In genomic region chr5:177369913-177370487, GRCh38 we compare ENCODE assay signal across 10 cellular contexts. TPM values are rescaled to one million over a fixed set of nuclear protein-coding genes. Genes with fewer than 3 reads are reported as not detected.
DNase-seq lines count a peak whose midpoint lies in the region; TF ChIP-seq lines count a peak whose summit lies in the region.
"Had no signal": no experiment of that assay in that cellular context is flagged by ENCODE, and none has a peak within 500 bp of the region (broad histone marks: within the 10 kb centered on the region; RNA-seq: fewer than 3 reads in every experiment).

No MANE protein-coding gene starts in this region.

- H2AK5ac ChIP-seq in trophoblast cell (ENCODE audit: low read length) = no peak overlapping the region

- H3K4me3 ChIP-seq in DOHH2 (ENCODE audit: low read length) (no peak overlapping the region), Peyer's patch (no peak overlapping the region), endodermal cell (ENCODE audit: low read length) (no peak overlapping the region), trophoblast cell (ENCODE audit: low read depth, low read length) (no peak overlapping the region)

- H3K4me1 Mint-ChIP-seq in endodermal cell = peaks cover 21% of the 10 kb centered on the region

- no peak overlapping the region for H2BK12ac ChIP-seq in trophoblast cell (ENCODE audit: low read length)

- 0 out of 2 replicates have a peak, but pooled peaks cover 2% of the 10 kb centered on the region for H4K20me1 ChIP-seq in DOHH2 (ENCODE audit: control insufficient read depth, insufficient read depth, low read depth, low read length)

- H3K27ac Mint-ChIP-seq in endodermal cell = peak overlapping the region; percentile 52

- H3K18ac ChIP-seq in trophoblast cell (ENCODE audit: low read length) = no peak overlapping the region

- H3K27me3 Mint-ChIP-seq in endodermal cell (ENCODE audit: insufficient read depth) = peaks cover 21% of the 10 kb centered on the region

- peaks cover 14% of the 10 kb centered on the region for H3K79me1 ChIP-seq in trophoblast cell (ENCODE audit: low read length)

- H3K9ac ChIP-seq in endodermal cell (ENCODE audit: extremely low read depth, low read length, poor library complexity, severe bottlenecking) (no peak overlapping the region), trophoblast cell (ENCODE audit: low read length) (no peak overlapping the region)

- TF ChIP-seq POLR2A in Peyer's patch (IDR thresholded peaks at IDR 0.05) = no peak

- no peak overlapping the region for H3K4ac ChIP-seq in trophoblast cell (ENCODE audit: low read depth, low read length)

- H3K4me3 Mint-ChIP-seq in endodermal cell = peak overlapping the region; percentile 69

- no peaks in the 10 kb centered on the region for H3K9me3 Mint-ChIP-seq in endodermal cell

- H3K23ac ChIP-seq in trophoblast cell (ENCODE audit: low read length) = no peak overlapping the region

- H3K9me3 ChIP-seq in DOHH2 (ENCODE audit: control insufficient read depth, insufficient read depth, low read length) (no peaks in the 10 kb centered on the region), Peyer's patch (no peaks in the 10 kb centered on the region), endodermal cell (ENCODE audit: control insufficient read depth, low read length) (no peaks in the 10 kb centered on the region), trophoblast cell (ENCODE audit: insufficient read depth, low read depth, low read length) (no peaks in the 10 kb centered on the region)

- H3K79me2 ChIP-seq in DOHH2 (ENCODE audit: control insufficient read depth, low read length) = no peaks in the 10 kb centered on the region
- H3K79me2 ChIP-seq in trophoblast cell (ENCODE audit: control insufficient read depth, insufficient read depth, low read length, poor library complexity) = peaks cover 7% of the 10 kb centered on the region

- H4K8ac ChIP-seq in trophoblast cell (ENCODE audit: low read depth, low read length) = peak overlapping the region; percentile 37

- DNase-seq in Peyer's patch = no peak
- peak; percentile 40 for DNase-seq in endodermal cell
- no peak for DNase-seq in trophoblast cell
- DNase-seq in EL = no peak
- DNase-seq in activated effector memory CD4-positive, alpha-beta T cell treated with Interleukin-2 at 50 U/mL for 16 hours = no peak
- DNase-seq in NCI-H1105 (lab: John Stamatoyannopoulos, UW) = no peak
- DNase-seq in dermis blood vessel endothelial cell = no peak
- DNase-seq: OCI-M1 had no signal

- H3K9me2 ChIP-seq in DOHH2 (replicated peaks; ENCODE audit: control insufficient read depth, low read length) = no peaks in the 10 kb centered on the region

- H2BK5ac ChIP-seq in trophoblast cell (ENCODE audit: low read depth, low read length, poor library complexity) = no peak overlapping the region

- 84 to 91% methylated on average over 5 to 7 of the region's 7 CpGs for WGBS in endodermal cell (ENCODE audit: insufficient coverage in 1 of 2, insufficient read length in 1 of 2), 2 experiments
- WGBS in trophoblast cell (ENCODE audit: extremely low coverage, insufficient coverage, insufficient read length) = no CpG with 5 or more reads among the region's 7 CpGs

- H3K27ac ChIP-seq in DOHH2 (ENCODE audit: low read depth, low read length) = no peak overlapping the region
- H3K27ac ChIP-seq in Peyer's patch = peak overlapping the region in 3 of 4 donors; percentile 27 to 79 (median 39)
- no peak overlapping the region for H3K27ac ChIP-seq in endodermal cell (ENCODE audit: low read depth, low read length)
- H3K27ac ChIP-seq in trophoblast cell (ENCODE audit: low read depth, low read length) = no peak overlapping the region

- H4K91ac ChIP-seq in trophoblast cell (ENCODE audit: low read depth, low read length) = no peak overlapping the region

- H2BK120ac ChIP-seq in trophoblast cell (ENCODE audit: insufficient read depth, low read length, poor library complexity) = no peak overlapping the region

- H3K27me3 ChIP-seq in DOHH2 (ENCODE audit: control insufficient read depth, low read length) = no peaks in the 10 kb centered on the region
- no peaks in the 10 kb centered on the region for H3K27me3 ChIP-seq in Peyer's patch
- H3K27me3 ChIP-seq in endodermal cell (ENCODE audit: control insufficient read depth, insufficient read depth, low read length, poor library complexity, severe bottlenecking) = no peaks in the 10 kb centered on the region
- H3K27me3 ChIP-seq in trophoblast cell (ENCODE audit: insufficient read depth, low read length) = no peaks in the 10 kb centered on the region

- peak overlapping the region; percentile 26 for H3K4me2 ChIP-seq in DOHH2 (ENCODE audit: low read length)
- no peak overlapping the region for H3K4me2 ChIP-seq in trophoblast cell (ENCODE audit: low read length)

- H3K36me3 ChIP-seq in DOHH2 (ENCODE audit: control insufficient read depth, low read length) (peaks cover 30% of the 10 kb centered on the region), Peyer's patch (no peaks in the 10 kb centered on the region), endodermal cell (ENCODE audit: control insufficient read depth, insufficient read depth, low read length) (no peaks in the 10 kb centered on the region), trophoblast cell (ENCODE audit: control insufficient read depth in 1 of 2, insufficient read depth in 2 of 2, low read length in 2 of 2) (no peaks in the 10 kb centered on the region)

- H3K4me1 ChIP-seq in DOHH2 (ENCODE audit: control insufficient read depth, low read length) (peaks cover 29% of the 10 kb centered on the region), Peyer's patch (peaks cover 3 to 31% (median 17%) of the 10 kb centered on the region in 4 donors), endodermal cell (ENCODE audit: control insufficient read depth, insufficient read depth, low read length) (peaks cover 7% of the 10 kb centered on the region), trophoblast cell (ENCODE audit: control insufficient read depth in 1 of 2, insufficient read depth in 2 of 2, low read length in 2 of 2) (peaks cover 16 to 17% of the 10 kb centered on the region in 2 experiments)

- no peaks in the 10 kb centered on the region for H3K36me3 Mint-ChIP-seq in endodermal cell (ENCODE audit: low read depth)

- H3K14ac ChIP-seq in trophoblast cell (ENCODE audit: low read length) = no peak overlapping the region

- H4K12ac ChIP-seq in trophoblast cell (ENCODE audit: low read depth, low read length) = no peak overlapping the region

- TF ChIP-seq CTCF in DOHH2 (IDR thresholded peaks at IDR 0.05; ENCODE audit: low read depth, low read length, poor library complexity, severe bottlenecking) (no peak), Peyer's patch (IDR thresholded peaks at IDR 0.05) (no peak), endodermal cell (conservative IDR thresholded peaks at IDR 0.05) (no peak)

- no peaks in the 10 kb centered on the region for H3F3A ChIP-seq in DOHH2 (ENCODE audit: control insufficient read depth, insufficient read depth)

- H2AFZ ChIP-seq in trophoblast cell (ENCODE audit: insufficient read depth, low read length, poor library complexity) = peak overlapping the region; percentile 25

RNA-seq across cellular contexts. Expression of gene RGS14, which starts 12.3 kb away (rescaled TPM):
- total RNA-seq in Peyer's patch = 10 to 100 TPM; 19.4 to 41.0 (median 23.3) TPM
- 10 to 100 TPM; 14.2 to 21.9 TPM for total RNA-seq in endodermal cell
- 17.1 TPM for polyA plus RNA-seq in endodermal cell (2013, experiment 1 of 2)
- polyA plus RNA-seq in endodermal cell (2013, experiment 2 of 2) = 18.7 TPM
- 9.9 and 10.1 TPM in 2 replicates for polyA plus RNA-seq in trophoblast cell (2013)
- total RNA-seq in dermis blood vessel endothelial cell = 4.4 and 9.9 TPM in 2 replicates

RNA-seq across cellular contexts. Expression of gene SLC34A1, which starts 14.2 kb away (rescaled TPM):
- total RNA-seq in Peyer's patch (under 1 TPM in 1 of 4 donors, not detected in 3; 0.35 TPM), endodermal cell (not detected), dermis blood vessel endothelial cell (not detected in 2 replicates)
- polyA plus RNA-seq in endodermal cell (2013, experiment 1 of 2) = not detected
- not detected for polyA plus RNA-seq in endodermal cell (2013, experiment 2 of 2)
- polyA plus RNA-seq in trophoblast cell (2013) = not detected in 2 replicates
- total RNA-seq: activated CD8-positive, alpha-beta memory T cell treated with anti-CD3 and anti-CD28 coated beads for 36 hours had no signal

RNA-seq across cellular contexts. Expression of gene LMAN2, which starts 18.5 kb away (rescaled TPM):
- total RNA-seq in Peyer's patch (100 to 1,000 TPM; 193 to 321 (median 268) TPM), endodermal cell (100 to 1,000 TPM; 119 to 128 TPM), dermis blood vessel endothelial cell (407 and 457 TPM in 2 replicates)
- polyA plus RNA-seq in endodermal cell (2013, experiment 1 of 2) = 116 TPM
- 116 TPM for polyA plus RNA-seq in endodermal cell (2013, experiment 2 of 2)
- 339 and 340 TPM in 2 replicates for polyA plus RNA-seq in trophoblast cell (2013)

RNA-seq across cellular contexts. Expression of gene PFN3, which starts 30.5 kb away (rescaled TPM):
- total RNA-seq in Peyer's patch (not detected), endodermal cell (not detected), dermis blood vessel endothelial cell (not detected in 2 replicates)
- polyA plus RNA-seq in endodermal cell (2013, experiment 1 of 2) = not detected
- not detected for polyA plus RNA-seq in endodermal cell (2013, experiment 2 of 2)
- polyA plus RNA-seq in trophoblast cell (2013) = not detected in 2 replicates
- total RNA-seq: activated CD8-positive, alpha-beta memory T cell treated with anti-CD3 and anti-CD28 coated beads for 36 hours had no signal

RNA-seq across cellular contexts. Expression of gene F12, which starts 39.4 kb away (rescaled TPM):
- total RNA-seq in Peyer's patch = 10 to 100 TPM in 1 of 4 donors, 1 to 10 TPM in 3; 1.7 to 22.2 (median 7.8) TPM
- total RNA-seq in endodermal cell = 1 to 10 TPM in 1 of 2 donors, under 1 TPM in 1; 0.95 to 2.9 TPM
- 0.75 TPM for polyA plus RNA-seq in endodermal cell (2013, experiment 1 of 2)
- polyA plus RNA-seq in endodermal cell (2013, experiment 2 of 2) = 0.46 TPM
- 0.47 and 0.49 TPM in 2 replicates for polyA plus RNA-seq in trophoblast cell (2013)
- 0.85 and 1.3 TPM in 2 replicates for total RNA-seq in dermis blood vessel endothelial cell

Comparison
In these comparisons a context has a peak if more than half of its experiments do, and no peak if none do; other contexts are left out.
1. H3K27ac ChIP-seq: peak in Peyer's patch (3 of 4); none in DOHH2 (single experiment), endodermal cell (single experiment) and trophoblast cell (single experiment).